In the genomic region with DNA sequence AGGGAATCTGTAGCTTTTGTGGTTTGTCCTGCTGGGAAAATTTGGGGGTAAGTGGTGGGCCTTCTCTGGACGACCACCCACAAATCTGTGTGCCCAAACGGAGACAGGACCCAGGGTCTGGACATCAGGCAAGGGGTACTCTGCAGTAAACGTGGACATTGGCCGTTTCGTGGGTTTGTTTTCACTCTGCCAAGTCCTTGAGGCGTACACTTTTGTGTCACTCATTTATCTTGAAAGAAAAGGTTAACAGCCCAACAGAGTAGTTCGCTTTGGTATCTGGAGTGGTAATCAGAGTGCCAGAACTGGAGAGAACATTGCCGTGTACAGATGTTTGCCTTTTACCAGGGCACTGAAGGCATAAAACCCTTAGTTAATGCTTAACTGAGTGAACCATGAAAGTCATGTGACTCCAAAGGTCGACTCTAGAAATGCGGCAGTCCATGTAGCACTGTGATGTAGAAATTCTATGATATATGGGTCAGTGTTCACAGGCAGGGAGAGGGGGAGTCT, we compare ENCODE assay signal across 6 cellular contexts. TPM values are rescaled to one million over a fixed set of nuclear protein-coding genes. Genes with fewer than 3 reads are reported as not detected.
A peak's percentile ranks its signal among the peaks of the same experiment; 100 is the strongest.
DNase-seq lines count a peak whose midpoint lies in the region; ATAC-seq and TF ChIP-seq lines count a peak whose summit lies in the region.

No MANE protein-coding gene starts in this region.

- intact Hi-C loops in activated B cell treated with CpG ODN at 0.5 μM for 24 hours (cut with micrococcal nuclease): loop anchor here (2.0 kb wide), 1 partner anchor 154 kb away; the partner anchor contains the start of genes TIGD7 and ZNF75A

- peak overlapping the region; percentile 91 to 95 for H3K27ac ChIP-seq in liver (ENCODE audit: low read depth in 1 of 2, low read length in 2 of 2)

- CTCF ChIA-PET in activated B cell treated with CpG ODN at 0.5 μM for 24 hours (lab: Charles Lee): interaction anchor here (1.1 kb wide), 1 partner anchor 192 kb away, joined by 5 read pairs; no protein-coding TSS in a partner anchor

- H3K36me3 Mint-ChIP-seq in activated B cell treated with CpG ODN at 0.5 μM for 24 hours (ENCODE audit: low read depth): no peaks in the 10 kb centered on the region

- no peak for TF ChIP-seq CTCF in activated B cell treated with CpG ODN at 0.5 μM for 24 hours (IDR thresholded peaks at IDR 0.05)
- TF ChIP-seq CTCF in liver (IDR thresholded peaks at IDR 0.05; ENCODE audit: low read depth, low read length, missing input control): no peak

- H3K36me3 ChIP-seq in liver (ENCODE audit: control insufficient read depth in 4 of 4, insufficient read depth in 3 of 4, low read depth in 1 of 4, low read length in 3 of 4): no peaks in the 10 kb centered on the region

- no peaks in the 10 kb centered on the region for H3K9me3 Mint-ChIP-seq in activated B cell treated with CpG ODN at 0.5 μM for 24 hours

- H3K9ac ChIP-seq in liver (ENCODE audit: low read depth in 1 of 2, low read length in 2 of 2): peak overlapping the region; percentile 87 to 97

- H3K4me1 ChIP-seq in liver (ENCODE audit: control insufficient read depth in 4 of 4, insufficient read depth in 4 of 4, low read length in 3 of 4): peaks cover 9 to 44% (median 35%) of the 10 kb centered on the region in 4 donors

- 1% methylated on average over 10 of the region's 10 CpGs for WGBS in liver

- DNase-seq in DMS79 treated with DMSO at 0.1 percent for 48 hours (lab: John Stamatoyannopoulos, UW) (peak; percentile 10), DMS79 (lab: John Stamatoyannopoulos, UW) (no peak), activated B cell treated with CpG ODN at 0.5 μM for 24 hours (no peak), AG20443 (ENCODE audit: low spot score) (no peak)

- no peaks in the 10 kb centered on the region for H3K9me3 ChIP-seq in liver (ENCODE audit: control insufficient read depth in 4 of 4, low read length in 3 of 4)

- H3K27me3 ChIP-seq in liver (ENCODE audit: control insufficient read depth in 4 of 4, insufficient read depth in 4 of 4, low read length in 3 of 4): no peaks in the 10 kb centered on the region

- H3K4me3 Mint-ChIP-seq in activated B cell treated with CpG ODN at 0.5 μM for 24 hours: peak overlapping the region; percentile 89

- POLR2A ChIA-PET in activated B cell treated with CpG ODN at 0.5 μM for 24 hours (lab: Charles Lee): interaction anchor here (0.7 to 0.9 kb wide), 2 partner anchors 42 to 148 kb away, joined by 3 to 4 read pairs; partner anchors contain the start of gene CLUAP1

- H3K27ac Mint-ChIP-seq in activated B cell treated with CpG ODN at 0.5 μM for 24 hours: peak overlapping the region; percentile 86

- no peak for ATAC-seq in activated B cell treated with CpG ODN at 0.5 μM for 24 hours (ENCODE audit: low read depth)
- no peak for ATAC-seq in GM18870 (IDR thresholded peaks at IDR 0.05; ENCODE audit: unreplicated experiment)

- H3K4me3 ChIP-seq in liver (ENCODE audit: low read depth in 1 of 3, low read length in 3 of 3): peak overlapping the region; percentile 85 to 99 (median 89)

- H3K27me3 Mint-ChIP-seq in activated B cell treated with CpG ODN at 0.5 μM for 24 hours: no peaks in the 10 kb centered on the region

- peak; percentile 48 to 57 for TF ChIP-seq RAD21 in liver (IDR thresholded peaks at IDR 0.05)

- peaks cover 46% of the 10 kb centered on the region for H3K4me1 Mint-ChIP-seq in activated B cell treated with CpG ODN at 0.5 μM for 24 hours

TF ChIP-seq in liver, 16 proteins besides CTCF, POLR2A, EP300 and RAD21:
- TF ChIP-seq ATF3 (IDR thresholded peaks at IDR 0.05) (no peak), RXRA (IDR thresholded peaks at IDR 0.05) (peak; percentile 67 to 77), HNF4G (IDR thresholded peaks at IDR 0.05) (peak; percentile 63), JUND (IDR thresholded peaks at IDR 0.05) (peak; percentile 17 to 38), YY1 (IDR thresholded peaks at IDR 0.05) (peak; percentile 81), NR2F2 (IDR thresholded peaks at IDR 0.05) (peak; percentile 45), MAX (IDR thresholded peaks at IDR 0.05) (peak; percentile 73), TAF1 (conservative IDR thresholded peaks at IDR 0.05) (peak; percentile 97), EGR1 (IDR thresholded peaks at IDR 0.05; ENCODE audit: low read depth in 2 of 2) (no peak), SP1 (IDR thresholded peaks at IDR 0.05) (peak; percentile 85), FOXA1 (IDR thresholded peaks at IDR 0.05) (no peak), FOXA2 (IDR thresholded peaks at IDR 0.05) (peak; percentile 30), HNF4A (conservative IDR thresholded peaks at IDR 0.05) (peak; percentile 81 to 86), GABPA (IDR thresholded peaks at IDR 0.05 in 1 of 2, conservative IDR thresholded peaks at IDR 0.05 in 1 of 2) (peak in 1 of 2 donors; percentile 73)
- TF ChIP-seq, protein P1, sequence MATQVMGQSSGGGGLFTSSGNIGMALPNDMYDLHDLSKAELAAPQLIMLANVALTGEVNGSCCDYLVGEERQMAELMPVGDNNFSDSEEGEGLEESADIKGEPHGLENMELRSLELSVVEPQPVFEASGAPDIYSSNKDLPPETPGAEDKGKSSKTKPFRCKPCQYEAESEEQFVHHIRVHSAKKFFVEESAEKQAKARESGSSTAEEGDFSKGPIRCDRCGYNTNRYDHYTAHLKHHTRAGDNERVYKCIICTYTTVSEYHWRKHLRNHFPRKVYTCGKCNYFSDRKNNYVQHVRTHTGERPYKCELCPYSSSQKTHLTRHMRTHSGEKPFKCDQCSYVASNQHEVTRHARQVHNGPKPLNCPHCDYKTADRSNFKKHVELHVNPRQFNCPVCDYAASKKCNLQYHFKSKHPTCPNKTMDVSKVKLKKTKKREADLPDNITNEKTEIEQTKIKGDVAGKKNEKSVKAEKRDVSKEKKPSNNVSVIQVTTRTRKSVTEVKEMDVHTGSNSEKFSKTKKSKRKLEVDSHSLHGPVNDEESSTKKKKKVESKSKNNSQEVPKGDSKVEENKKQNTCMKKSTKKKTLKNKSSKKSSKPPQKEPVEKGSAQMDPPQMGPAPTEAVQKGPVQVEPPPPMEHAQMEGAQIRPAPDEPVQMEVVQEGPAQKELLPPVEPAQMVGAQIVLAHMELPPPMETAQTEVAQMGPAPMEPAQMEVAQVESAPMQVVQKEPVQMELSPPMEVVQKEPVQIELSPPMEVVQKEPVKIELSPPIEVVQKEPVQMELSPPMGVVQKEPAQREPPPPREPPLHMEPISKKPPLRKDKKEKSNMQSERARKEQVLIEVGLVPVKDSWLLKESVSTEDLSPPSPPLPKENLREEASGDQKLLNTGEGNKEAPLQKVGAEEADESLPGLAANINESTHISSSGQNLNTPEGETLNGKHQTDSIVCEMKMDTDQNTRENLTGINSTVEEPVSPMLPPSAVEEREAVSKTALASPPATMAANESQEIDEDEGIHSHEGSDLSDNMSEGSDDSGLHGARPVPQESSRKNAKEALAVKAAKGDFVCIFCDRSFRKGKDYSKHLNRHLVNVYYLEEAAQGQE (IDR thresholded peaks at IDR 0.05): peak; percentile 93
- TF ChIP-seq, protein P2, sequence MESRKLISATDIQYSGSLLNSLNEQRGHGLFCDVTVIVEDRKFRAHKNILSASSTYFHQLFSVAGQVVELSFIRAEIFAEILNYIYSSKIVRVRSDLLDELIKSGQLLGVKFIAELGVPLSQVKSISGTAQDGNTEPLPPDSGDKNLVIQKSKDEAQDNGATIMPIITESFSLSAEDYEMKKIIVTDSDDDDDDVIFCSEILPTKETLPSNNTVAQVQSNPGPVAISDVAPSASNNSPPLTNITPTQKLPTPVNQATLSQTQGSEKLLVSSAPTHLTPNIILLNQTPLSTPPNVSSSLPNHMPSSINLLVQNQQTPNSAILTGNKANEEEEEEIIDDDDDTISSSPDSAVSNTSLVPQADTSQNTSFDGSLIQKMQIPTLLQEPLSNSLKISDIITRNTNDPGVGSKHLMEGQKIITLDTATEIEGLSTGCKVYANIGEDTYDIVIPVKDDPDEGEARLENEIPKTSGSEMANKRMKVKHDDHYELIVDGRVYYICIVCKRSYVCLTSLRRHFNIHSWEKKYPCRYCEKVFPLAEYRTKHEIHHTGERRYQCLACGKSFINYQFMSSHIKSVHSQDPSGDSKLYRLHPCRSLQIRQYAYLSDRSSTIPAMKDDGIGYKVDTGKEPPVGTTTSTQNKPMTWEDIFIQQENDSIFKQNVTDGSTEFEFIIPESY (IDR thresholded peaks at IDR 0.05): peak; percentile 91

RNA-seq across cellular contexts. Expression of gene NAA60, which starts 15.4 kb away (rescaled TPM):
- total RNA-seq in activated B cell treated with CpG ODN at 0.5 μM for 24 hours: 44.1 and 48.0 TPM in 2 replicates
- total RNA-seq in liver: 10 to 100 TPM; 11.3 to 21.3 TPM
- 10 to 100 TPM; 29.9 to 41.3 TPM for polyA plus RNA-seq in liver

RNA-seq across cellular contexts. Expression of gene ZNF597, which starts 15.6 kb away (rescaled TPM):
- total RNA-seq in activated B cell treated with CpG ODN at 0.5 μM for 24 hours (3.6 and 4.2 TPM in 2 replicates), liver (1 to 10 TPM; 1.2 to 1.7 TPM)
- under 1 TPM; 0.53 to 0.54 TPM for polyA plus RNA-seq in liver

RNA-seq across cellular contexts. Expression of gene C16orf90, which starts 36.4 kb away (rescaled TPM):
- total RNA-seq in activated B cell treated with CpG ODN at 0.5 μM for 24 hours: not detected in 2 replicates
- total RNA-seq in liver: not detected
- not detected for polyA plus RNA-seq in liver

RNA-seq across cellular contexts. Expression of gene CLUAP1, which starts 41.9 kb away (rescaled TPM):
- total RNA-seq in activated B cell treated with CpG ODN at 0.5 μM for 24 hours: 8.5 and 10.5 TPM in 2 replicates
- total RNA-seq in liver: 1 to 10 TPM; 4.4 to 5.2 TPM
- polyA plus RNA-seq in liver: 1 to 10 TPM; 3.1 to 8.1 TPM

RNA-seq across cellular contexts. Expression of gene ZNF174, which starts 57.9 kb away (rescaled TPM):
- 9.0 and 10.4 TPM in 2 replicates for total RNA-seq in activated B cell treated with CpG ODN at 0.5 μM for 24 hours
- 1 to 10 TPM; 4.2 to 4.6 TPM for total RNA-seq in liver
- polyA plus RNA-seq in liver: 1 to 10 TPM; 3.8 to 4.1 TPM
